Comparison of ENCODE assay signal across 1 cellular context in the genomic region with DNA sequence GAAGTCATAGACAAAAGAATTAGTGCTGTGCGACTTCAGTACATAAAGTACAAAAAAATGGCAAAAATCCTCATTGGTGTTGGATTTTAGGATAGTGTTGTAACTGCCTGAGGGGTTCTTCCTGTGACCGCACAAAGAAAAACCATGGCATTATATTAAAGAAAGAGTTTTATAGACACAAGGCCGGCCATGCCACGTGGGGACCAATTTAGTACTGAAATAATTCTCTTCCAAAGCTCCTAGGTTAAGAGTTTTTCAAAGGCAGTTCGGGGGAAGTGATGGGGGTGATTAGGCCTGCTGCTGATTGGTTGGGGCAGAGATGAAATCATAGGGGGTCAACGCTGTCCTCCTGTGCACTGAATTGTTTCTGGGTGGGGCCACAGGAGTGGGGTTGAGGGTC.
TF ChIP-seq lines count a peak whose summit lies in the region.

No MANE protein-coding gene starts in this region.

TF ChIP-seq in H1, 55 proteins besides CTCF, POLR2A, EP300 and RAD21:
- TF ChIP-seq SP2 (IDR thresholded peaks at IDR 0.05; ENCODE audit: low read length) (no peak), POU5F1 (IDR thresholded peaks at IDR 0.05; ENCODE audit: low read depth, low read length) (no peak)
- TF ChIP-seq, protein P1, sequence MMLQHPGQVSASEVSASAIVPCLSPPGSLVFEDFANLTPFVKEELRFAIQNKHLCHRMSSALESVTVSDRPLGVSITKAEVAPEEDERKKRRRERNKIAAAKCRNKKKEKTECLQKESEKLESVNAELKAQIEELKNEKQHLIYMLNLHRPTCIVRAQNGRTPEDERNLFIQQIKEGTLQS (IDR thresholded peaks at IDR 0.05; ENCODE audit: insufficient read depth, low read depth, low read length): no peak
